In genomic region chrX:23668335-23668734, GRCh38 we compare ENCODE assay signal across 8 cellular contexts. TPM values are rescaled to one million over a fixed set of nuclear protein-coding genes. Genes with fewer than 3 reads are reported as not detected.
DNase-seq lines count a peak whose midpoint lies in the region; ATAC-seq lines count a peak whose summit lies in the region.

No MANE protein-coding gene starts in this region.

- peak; percentile 7 for DNase-seq in adipocyte (ENCODE audit: low read depth)
- DNase-seq in stimulated activated CD8-positive, alpha-beta memory T cell treated with anti-CD3 and anti-CD28 coated beads, Interleukin-4, amount 100 ng/mL, for 48 hours = no peak
- DNase-seq in SIG-M5 (lab: John Stamatoyannopoulos, UW) = no peak

- no peaks in the 10 kb centered on the region for H3K27me3 ChIP-seq in adipocyte (replicated peaks; ENCODE audit: control insufficient read depth, insufficient read depth, low read length)

- peak; percentile 75 for ATAC-seq in GM18870 (IDR thresholded peaks at IDR 0.05; ENCODE audit: unreplicated experiment)
- peak; percentile 43 for ATAC-seq in HG03108 (IDR thresholded peaks at IDR 0.05; ENCODE audit: unreplicated experiment)
- ATAC-seq in GM18519 (IDR thresholded peaks at IDR 0.05; ENCODE audit: low FRiP score, unreplicated experiment) = no peak
- ATAC-seq in HG02885 (IDR thresholded peaks at IDR 0.05; ENCODE audit: poor library complexity, unreplicated experiment) = no peak

- H3K9me3 ChIP-seq in adipocyte (ENCODE audit: control insufficient read depth, low read length) = no peaks in the 10 kb centered on the region
- H3K9me3 ChIP-seq in mesodermal cell (ENCODE audit: control insufficient read depth, low read length) = no peaks in the 10 kb centered on the region

- 0 to 38% methylated on average over 1 to 3 of the region's 3 CpGs for whole genome bisulfite sequencing in mesodermal cell (ENCODE audit: insufficient coverage in 2 of 2), 2 experiments

- no peaks in the 10 kb centered on the region for H3K36me3 ChIP-seq in adipocyte (ENCODE audit: control insufficient read depth, insufficient read depth, low read length, severe bottlenecking)
- H3K36me3 ChIP-seq in mesodermal cell (ENCODE audit: control insufficient read depth, insufficient read depth, low read length) = peaks cover 11% of the 10 kb centered on the region

- no peak overlapping the region for H3K27ac ChIP-seq in mesodermal cell (ENCODE audit: low read depth, low read length, severe bottlenecking)

- H3K4me1 ChIP-seq in adipocyte (ENCODE audit: control insufficient read depth, insufficient read depth, low read length) (peaks cover 6% of the 10 kb centered on the region), mesodermal cell (ENCODE audit: control insufficient read depth, insufficient read depth, low read length, poor library complexity, severe bottlenecking) (no peaks in the 10 kb centered on the region)

- H3K4me3 ChIP-seq in adipocyte (ENCODE audit: low read length) = peak overlapping the region; percentile 86
- H3K4me3 ChIP-seq in mesodermal cell (ENCODE audit: extremely low read depth, insufficient read depth, low read length, poor library complexity, severe bottlenecking) = peak overlapping the region; percentile 57

- peak overlapping the region; percentile 86 for H3K9ac ChIP-seq in adipocyte (ENCODE audit: low read length)

RNA-seq across cellular contexts. Expression of gene PRDX4, which starts 1.0 kb away (rescaled TPM):
- 279 TPM for polyA plus RNA-seq in mesodermal cell (2013, experiment 1 of 2)
- polyA plus RNA-seq in mesodermal cell (2013, experiment 2 of 2) = 269 TPM

Comparison
In these comparisons a context has a peak if more than half of its experiments do, and no peak if none do; other contexts are left out.
1. ATAC-seq: peak in GM18870 (single experiment) and HG03108 (single experiment); none in GM18519 (single experiment) and HG02885 (single experiment).